ENCODE assay signal across 12 cellular contexts in genomic region chr1:50681931-50682330, GRCh38.
"Had no signal": no experiment of that assay in that cellular context is flagged by ENCODE, and none has a peak within 500 bp of the region (broad histone marks: within the 10 kb centered on the region; RNA-seq: fewer than 3 reads in every experiment).

No MANE protein-coding gene starts in this region.

- H3K9me3 Mint-ChIP-seq: activated naive CD4-positive, alpha-beta T cell treated with anti-CD3 and anti-CD28 coated beads, Interleukin-2, amount 10 ng/mL, durations not matched to agents 7 days and 5 days; activated T-helper 2 cell treated with anti-CD3 and anti-CD28 coated beads, Interferon-gamma antibody, Interleukin-2, Interleukin-4, amounts not matched to agents 10 μg/mL and 5 μg/mL and 100 μg/mL, durations not matched to agents 14 hours and 24 hours and 36 hours; immature natural killer cell; natural killer cell; WTC11 had no signal

- DNase-seq: activated CD4-positive, alpha-beta T cell treated with anti-CD3 and anti-CD28 coated beads for 48 hours; activated naive CD4-positive, alpha-beta T cell treated with anti-CD3 and anti-CD28 coated beads, Interleukin-2, amount 10 ng/mL, durations not matched to agents 7 days and 5 days; central memory CD4-positive, alpha-beta T cell; cortex of kidney; effector memory CD4-positive, alpha-beta T cell; erythroblast; immature natural killer cell; left colon; natural killer cell; tibial artery had no signal

- H3K4me3 Mint-ChIP-seq: activated naive CD4-positive, alpha-beta T cell treated with anti-CD3 and anti-CD28 coated beads, Interleukin-2, amount 10 ng/mL, durations not matched to agents 7 days and 5 days; immature natural killer cell; natural killer cell; WTC11 had no signal

- H3K27ac Mint-ChIP-seq: activated naive CD4-positive, alpha-beta T cell treated with anti-CD3 and anti-CD28 coated beads, Interleukin-2, amount 10 ng/mL, durations not matched to agents 7 days and 5 days; activated T-helper 2 cell treated with anti-CD3 and anti-CD28 coated beads, Interferon-gamma antibody, Interleukin-2, Interleukin-4, amounts not matched to agents 10 μg/mL and 5 μg/mL and 100 μg/mL, durations not matched to agents 14 hours and 24 hours and 36 hours; natural killer cell; WTC11 had no signal

- H3K27me3 Mint-ChIP-seq: activated naive CD4-positive, alpha-beta T cell treated with anti-CD3 and anti-CD28 coated beads, Interleukin-2, amount 10 ng/mL, durations not matched to agents 7 days and 5 days had no signal

- H3K36me3 Mint-ChIP-seq: activated naive CD4-positive, alpha-beta T cell treated with anti-CD3 and anti-CD28 coated beads, Interleukin-2, amount 10 ng/mL, durations not matched to agents 7 days and 5 days; natural killer cell; WTC11 had no signal

- H3K4me1 Mint-ChIP-seq: activated naive CD4-positive, alpha-beta T cell treated with anti-CD3 and anti-CD28 coated beads, Interleukin-2, amount 10 ng/mL, durations not matched to agents 7 days and 5 days; natural killer cell had no signal
